ENCODE assay signal across 8 cellular contexts in the genomic region with DNA sequence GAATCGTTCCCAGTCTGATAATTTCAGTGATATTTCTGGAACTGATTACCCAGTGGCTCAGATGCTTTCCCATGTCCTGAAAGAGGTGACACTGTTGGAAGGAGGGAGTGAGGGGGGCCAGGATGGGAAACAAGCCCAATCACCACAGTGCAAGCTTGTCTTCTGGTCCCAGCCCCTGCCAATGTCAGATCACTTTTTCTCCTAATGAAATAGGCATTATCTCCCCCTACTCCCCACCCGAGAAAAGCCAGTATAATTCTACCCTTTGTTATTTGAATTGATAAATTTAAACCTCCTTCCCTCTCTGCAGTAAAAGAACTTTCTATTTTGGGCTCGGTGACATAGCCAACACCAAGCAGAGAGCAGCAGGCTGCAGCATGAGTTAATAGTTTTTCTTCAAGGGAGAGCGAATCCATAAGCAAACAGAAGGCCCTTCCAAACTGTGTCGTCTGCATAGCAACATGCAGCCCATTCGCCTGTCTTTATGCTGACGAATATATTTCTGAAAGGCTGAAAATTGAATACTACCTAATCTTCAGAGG. TPM values are rescaled to one million over a fixed set of nuclear protein-coding genes. Genes with fewer than 3 reads are reported as not detected.
DNase-seq lines count a peak whose midpoint lies in the region; ATAC-seq, FAIRE-seq and TF ChIP-seq lines count a peak whose summit lies in the region.

No MANE protein-coding gene starts in this region.

- peak overlapping the region; percentile 51 for H3K9ac ChIP-seq in astrocyte (ENCODE audit: low read length)

- no peaks in the 10 kb centered on the region for H3K9me3 ChIP-seq in astrocyte (ENCODE audit: insufficient read depth, low read depth, low read length)
- no peaks in the 10 kb centered on the region for H3K9me3 ChIP-seq in right cardiac atrium (ENCODE audit: control insufficient read depth, low read length)
- no peaks in the 10 kb centered on the region for H3K9me3 ChIP-seq in gastrocnemius medialis

- in situ Hi-C loops in gastrocnemius medialis (cut with MboI; ENCODE audit: low sequenced_read_pairs in 4 of 4), result no loop called here

- H3K79me2 ChIP-seq in astrocyte (ENCODE audit: insufficient read depth, low read length), result no peaks in the 10 kb centered on the region

- peak overlapping the region; percentile 44 for H2AFZ ChIP-seq in astrocyte (ENCODE audit: low read depth, low read length)

- no peak overlapping the region for H3K4me3 ChIP-seq in LNCaP clone FGC (ENCODE audit: low read depth, low read length)
- H3K4me3 ChIP-seq in astrocyte (ENCODE audit: insufficient read depth, low read depth, low read length), result no peak overlapping the region
- no peak overlapping the region for H3K4me3 ChIP-seq in right cardiac atrium (ENCODE audit: low read length)
- peak overlapping the region in 1 of 4 donors; percentile 3 for H3K4me3 ChIP-seq in gastrocnemius medialis

- no peaks in the 10 kb centered on the region for H3K36me3 Mint-ChIP-seq in astrocyte (ENCODE audit: low read depth, unreplicated experiment)
- no peaks in the 10 kb centered on the region for H3K36me3 Mint-ChIP-seq in activated T-helper 2 cell treated with anti-CD3 and anti-CD28 coated beads, Interferon-gamma antibody, Interleukin-2, Interleukin-4, amounts not matched to agents 10 μg/mL and 5 μg/mL and 100 μg/mL, durations not matched to agents 14 hours and 24 hours and 36 hours (ENCODE audit: low read depth)

- intact Hi-C loops in right cardiac atrium (cut with DNase I) (no loop called here), gastrocnemius medialis (cut with DNase I; ENCODE audit: low total_unique reads) (loop anchor here (2.0 to 5.0 kb wide), 2 partner anchors 14 to 47 kb away; partner anchors contain the start of gene PPP2CA)
- intact Hi-C loops in activated T-helper 2 cell treated with anti-CD3 and anti-CD28 coated beads, Interferon-gamma antibody, Interleukin-2, Interleukin-4, amounts not matched to agents 10 μg/mL and 5 μg/mL and 100 μg/mL, durations not matched to agents 14 hours and 24 hours and 36 hours (cut with micrococcal nuclease), result no loop called here

- no peak for TF ChIP-seq POLR2A in gastrocnemius medialis (IDR thresholded peaks at IDR 0.05)

- peak overlapping the region; percentile 56 for H3K4me2 ChIP-seq in astrocyte (ENCODE audit: low read length)

- H3K4me1 Mint-ChIP-seq in astrocyte (ENCODE audit: low read depth, unreplicated experiment), result peaks cover 24% of the 10 kb centered on the region
- H3K4me1 Mint-ChIP-seq in activated T-helper 2 cell treated with anti-CD3 and anti-CD28 coated beads, Interferon-gamma antibody, Interleukin-2, Interleukin-4, amounts not matched to agents 10 μg/mL and 5 μg/mL and 100 μg/mL, durations not matched to agents 14 hours and 24 hours and 36 hours (ENCODE audit: low read depth), result no peaks in the 10 kb centered on the region

- H4K20me1 ChIP-seq in astrocyte (ENCODE audit: insufficient read depth, low read length), result no peaks in the 10 kb centered on the region

- ATAC-seq in right cardiac atrium (peak; percentile 67 to 74), gastrocnemius medialis (peak; percentile 21 to 34), GM21737 (IDR thresholded peaks at IDR 0.05; ENCODE audit: unreplicated experiment) (no peak)

- FAIRE-seq in astrocyte (lab: Jason Lieb, UNC), result no peak

- H3K4me3 Mint-ChIP-seq in astrocyte (ENCODE audit: unreplicated experiment), result peak overlapping the region; percentile 58
- no peak overlapping the region for H3K4me3 Mint-ChIP-seq in activated T-helper 2 cell treated with anti-CD3 and anti-CD28 coated beads, Interferon-gamma antibody, Interleukin-2, Interleukin-4, amounts not matched to agents 10 μg/mL and 5 μg/mL and 100 μg/mL, durations not matched to agents 14 hours and 24 hours and 36 hours (ENCODE audit: low read depth)

- H3K9me3 Mint-ChIP-seq in astrocyte (ENCODE audit: unreplicated experiment), result no peaks in the 10 kb centered on the region
- no peaks in the 10 kb centered on the region for H3K9me3 Mint-ChIP-seq in activated T-helper 2 cell treated with anti-CD3 and anti-CD28 coated beads, Interferon-gamma antibody, Interleukin-2, Interleukin-4, amounts not matched to agents 10 μg/mL and 5 μg/mL and 100 μg/mL, durations not matched to agents 14 hours and 24 hours and 36 hours

- no peaks in the 10 kb centered on the region for H3K36me3 ChIP-seq in astrocyte (ENCODE audit: insufficient read depth, low read length)
- H3K36me3 ChIP-seq in gastrocnemius medialis, result no peaks in the 10 kb centered on the region

- H3K4me1 ChIP-seq in astrocyte (ENCODE audit: insufficient read depth, low read length) (peaks cover 26% of the 10 kb centered on the region), right cardiac atrium (ENCODE audit: control insufficient read depth, insufficient read depth, low read length) (no peaks in the 10 kb centered on the region), gastrocnemius medialis (peaks cover 43 to 47% of the 10 kb centered on the region in 2 donors)

- H3K27ac ChIP-seq in astrocyte (ENCODE audit: low read depth, low read length) (peak overlapping the region; percentile 40), right cardiac atrium (ENCODE audit: low read length) (peak overlapping the region; percentile 89), gastrocnemius medialis (peak overlapping the region; percentile 79 to 82 (median 81))

- 11% methylated on average over 7 of the region's 7 CpGs for WGBS in right cardiac atrium

- H3K27me3 ChIP-seq in astrocyte (ENCODE audit: insufficient read depth, low read length) (no peaks in the 10 kb centered on the region), right cardiac atrium (ENCODE audit: control insufficient read depth, insufficient read depth) (no peaks in the 10 kb centered on the region), gastrocnemius medialis (no peaks in the 10 kb centered on the region)

- H3K27me3 Mint-ChIP-seq in astrocyte (ENCODE audit: low read depth, unreplicated experiment), result no peaks in the 10 kb centered on the region
- H3K27me3 Mint-ChIP-seq in activated T-helper 2 cell treated with anti-CD3 and anti-CD28 coated beads, Interferon-gamma antibody, Interleukin-2, Interleukin-4, amounts not matched to agents 10 μg/mL and 5 μg/mL and 100 μg/mL, durations not matched to agents 14 hours and 24 hours and 36 hours (ENCODE audit: low read depth), result peaks cover 23% of the 10 kb centered on the region

- H3K27ac Mint-ChIP-seq in astrocyte (ENCODE audit: unreplicated experiment), result peak overlapping the region; percentile 84
- H3K27ac Mint-ChIP-seq in activated T-helper 2 cell treated with anti-CD3 and anti-CD28 coated beads, Interferon-gamma antibody, Interleukin-2, Interleukin-4, amounts not matched to agents 10 μg/mL and 5 μg/mL and 100 μg/mL, durations not matched to agents 14 hours and 24 hours and 36 hours, result no peak overlapping the region

- no peak for TF ChIP-seq CTCF in LNCaP clone FGC (IDR thresholded peaks at IDR 0.05; ENCODE audit: control insufficient read depth, extremely low read depth, insufficient read depth)
- TF ChIP-seq CTCF in astrocyte (IDR thresholded peaks at IDR 0.05; ENCODE audit: insufficient read depth, low read depth, low read length), result no peak
- TF ChIP-seq CTCF in gastrocnemius medialis (IDR thresholded peaks at IDR 0.05 in 4 of 5, conservative IDR thresholded peaks at IDR 0.05 in 1 of 5), result no peak

- peak; percentile 80 for DNase-seq in LNCaP clone FGC (ENCODE audit: low read depth)
- DNase-seq in astrocyte (ENCODE audit: low read depth), result peak; percentile 82
- no peak for DNase-seq in right cardiac atrium
- DNase-seq in gastrocnemius medialis, result no peak
- DNase-seq in activated T-helper 2 cell treated with anti-CD3 and anti-CD28 coated beads, Interferon-gamma antibody, Interleukin-2, Interleukin-4, amounts not matched to agents 10 μg/mL and 5 μg/mL and 100 μg/mL, durations not matched to agents 14 hours and 24 hours and 36 hours (ENCODE audit: low spot score), result no peak
- no peak for DNase-seq in UCSD-AML1 (lab: John Stamatoyannopoulos, UW; ENCODE audit: unreplicated experiment)
- DNase-seq in DMS79 (lab: John Stamatoyannopoulos, UW), result no peak

RNA-seq across cellular contexts. Expression of gene PPP2CA, which starts 14.6 kb away (rescaled TPM):
- 172 and 180 TPM in 2 replicates for total RNA-seq in astrocyte
- total RNA-seq in right cardiac atrium, result 100 to 1,000 TPM; 132 to 178 (median 141) TPM
- polyA plus RNA-seq in right cardiac atrium, result 57.9 TPM
- 100 to 1,000 TPM in 3 of 4 donors, 10 to 100 TPM in 1; 90.2 to 179 (median 155) TPM for total RNA-seq in gastrocnemius medialis
- 171 and 179 TPM in 2 replicates for total RNA-seq in activated T-helper 2 cell treated with anti-CD3 and anti-CD28 coated beads, Interferon-gamma antibody, Interleukin-2, Interleukin-4, amounts not matched to agents 10 μg/mL and 5 μg/mL and 100 μg/mL, durations not matched to agents 14 hours and 24 hours and 36 hours

Comparison
In these comparisons a context has a peak if more than half of its experiments do, and no peak if none do; other contexts are left out.
1. DNase-seq: peak in LNCaP clone FGC (single experiment) and astrocyte (single experiment); none in right cardiac atrium (0 of 3), gastrocnemius medialis (0 of 2), activated T-helper 2 cell treated with anti-CD3 and anti-CD28 coated beads, Interferon-gamma antibody, Interleukin-2, Interleukin-4, amounts not matched to agents 10 μg/mL and 5 μg/mL and 100 μg/mL, durations not matched to agents 14 hours and 24 hours and 36 hours (single experiment), UCSD-AML1 (single experiment) and DMS79 (single experiment).
2. Peak in every context shown above with its lines, with median percentiles within 50 percentile points of each other: H3K27ac ChIP-seq.